19 cellular contexts compared by ENCODE assay signal in genomic region chr6:28633445-28634215, GRCh38.
DNase-seq lines count a peak whose midpoint lies in the region; ATAC-seq, FAIRE-seq and TF ChIP-seq lines count a peak whose summit lies in the region.
"Had no signal": no experiment of that assay in that cellular context is flagged by ENCODE, and none has a peak within 500 bp of the region (broad histone marks: within the 10 kb centered on the region; RNA-seq: fewer than 3 reads in every experiment).

No MANE protein-coding gene starts in this region.

- H2BK15ac ChIP-seq in H1 (ENCODE audit: low read length): no peak overlapping the region
- H2BK15ac ChIP-seq in mesenchymal stem cell (ENCODE audit: low read depth, poor library complexity, severe bottlenecking): no peak overlapping the region

- DNase-seq in H1 (ENCODE audit: low read depth in 1 of 2, low spot score in 2 of 2): no peak
- DNase-seq in mesenchymal stem cell: no peak
- no peak for DNase-seq in activated CD4-positive, alpha-beta T cell treated with anti-CD3 and anti-CD28 coated beads for 36 hours
- DNase-seq in activated T-helper 2 cell treated with anti-CD3 and anti-CD28 coated beads, Interferon-gamma antibody, Interleukin-2, Interleukin-4, amounts not matched to agents 10 μg/mL and 5 μg/mL and 100 μg/mL, durations not matched to agents 14 hours and 24 hours and 36 hours (ENCODE audit: low spot score): no peak
- no peak for DNase-seq in NCI-H748 treated with DMSO at 0.1 percent for 48 hours (lab: John Stamatoyannopoulos, UW)
- no peak for DNase-seq in SHP77 (lab: John Stamatoyannopoulos, UW)
- DNase-seq: activated CD4-positive, CD25-positive, alpha-beta regulatory T cell treated with anti-CD3 and anti-CD28 coated beads, Interleukin-2, amount 50 U/mL, for 72 hours; activated naive CD8-positive, alpha-beta T cell treated with anti-CD3 and anti-CD28 coated beads, Interleukin-2, amount 50 U/mL, for 24 hours; SJCRH30; T-helper 17 cell had no signal

- no peak for ATAC-seq in activated CD4-positive, alpha-beta T cell treated with anti-CD3 and anti-CD28 coated beads for 36 hours
- ATAC-seq: activated naive CD8-positive, alpha-beta T cell treated with anti-CD3 and anti-CD28 coated beads, Interleukin-2, amount 50 U/mL, for 24 hours; activated T-helper 17 cell treated with anti-CD3 and anti-CD28 coated beads, Interleukin-2, amount 50 U/mL, for 72 hours; stimulated activated effector memory CD8-positive, alpha-beta T cell treated with anti-CD3 and anti-CD28 coated beads, Interleukin-12 subunit alpha, Interleukin-12 subunit beta, amount 100 ng/mL, for 72 hours; T-helper 17 cell had no signal

- POLR2A ChIA-PET in H1 (lab: Charles Lee; ENCODE audit: partially characterized antibody): interaction anchor here (0.6 to 1.2 kb wide), 3 partner anchors 10 to 27 kb away, joined by 3 to 6 read pairs (median 3); no protein-coding TSS in a partner anchor
- POLR2A ChIA-PET in activated CD4-positive, alpha-beta T cell treated with anti-CD3 and anti-CD28 coated beads for 36 hours (lab: Charles Lee): no interaction called here

- H3K4ac ChIP-seq in H1 (replicated peaks; ENCODE audit: insufficient read length, low read depth, low read length) (no peak overlapping the region), mesenchymal stem cell (ENCODE audit: low read depth in 1 of 2, low read length in 2 of 2) (no peak overlapping the region)

- H3K9me3 Mint-ChIP-seq in activated CD4-positive, alpha-beta T cell treated with anti-CD3 and anti-CD28 coated beads for 36 hours (ENCODE audit: low read depth): no peaks in the 10 kb centered on the region
- peaks cover 4% of the 10 kb centered on the region for H3K9me3 Mint-ChIP-seq in activated T-helper 2 cell treated with anti-CD3 and anti-CD28 coated beads, Interferon-gamma antibody, Interleukin-2, Interleukin-4, amounts not matched to agents 10 μg/mL and 5 μg/mL and 100 μg/mL, durations not matched to agents 14 hours and 24 hours and 36 hours
- H3K9me3 Mint-ChIP-seq: stimulated activated effector memory CD8-positive, alpha-beta T cell treated with anti-CD3 and anti-CD28 coated beads, Interleukin-12 subunit alpha, Interleukin-12 subunit beta, amount 100 ng/mL, for 72 hours had no signal

- no peak overlapping the region for H4K5ac ChIP-seq in H1 (ENCODE audit: insufficient read length, low read depth, low read length)

- TF ChIP-seq RAD21 in H1 (IDR thresholded peaks at IDR 0.05 in 1 of 2, conservative IDR thresholded peaks at IDR 0.05 in 1 of 2; ENCODE audit: low read depth in 2 of 2, low read length in 2 of 2): no peak

- H3K4me1 Mint-ChIP-seq in activated CD4-positive, alpha-beta T cell treated with anti-CD3 and anti-CD28 coated beads for 36 hours: peaks cover 14% of the 10 kb centered on the region
- H3K4me1 Mint-ChIP-seq in activated T-helper 2 cell treated with anti-CD3 and anti-CD28 coated beads, Interferon-gamma antibody, Interleukin-2, Interleukin-4, amounts not matched to agents 10 μg/mL and 5 μg/mL and 100 μg/mL, durations not matched to agents 14 hours and 24 hours and 36 hours (ENCODE audit: low read depth): peaks cover 12% of the 10 kb centered on the region
- H3K4me1 Mint-ChIP-seq: T-helper 17 cell had no signal

- no peak overlapping the region for H3K56ac ChIP-seq in H1 (replicated peaks; ENCODE audit: insufficient read length, low read depth, low read length)

- 44% methylated on average over 28 of the region's 28 CpGs; no CpG with 5 or more reads in 1 of the 2 experiments for WGBS in H1 (ENCODE audit: extremely low coverage in 1 of 2, insufficient coverage in 1 of 2, insufficient read length in 1 of 2, insufficient replicate concordance in 2 of 2, low coverage in 1 of 2, low lambda C conversion rate in 2 of 2, missing lambda C conversion rate in 1 of 2), 2 experiments
- 53% methylated on average over 24 of the region's 28 CpGs for WGBS in mesenchymal stem cell

- H2BK5ac ChIP-seq in H1 (ENCODE audit: low read depth, low read length): no peak overlapping the region
- H2BK5ac ChIP-seq in mesenchymal stem cell (ENCODE audit: low read depth, low read length, poor library complexity, severe bottlenecking): no peak overlapping the region

- peak overlapping the region; percentile 84 for H3K27ac ChIP-seq in 22Rv1
- no peak overlapping the region for H3K27ac ChIP-seq in HUES6 (ENCODE audit: low read depth, low read length)
- no peak overlapping the region for H3K27ac ChIP-seq in H1 (ENCODE audit: low read depth, low read length)
- H3K27ac ChIP-seq in mesenchymal stem cell (ENCODE audit: low read length, poor library complexity, severe bottlenecking): no peak overlapping the region
- H3K27ac ChIP-seq: breast epithelium, KMS-11, SJCRH30, thoracic aorta had no signal

- H2AK5ac ChIP-seq in H1 (ENCODE audit: low read depth, low read length) (no peak overlapping the region), mesenchymal stem cell (ENCODE audit: low read length, severe bottlenecking) (no peak overlapping the region)

- TF ChIP-seq POLR2A in H1 (IDR thresholded peaks at IDR 0.05; ENCODE audit: control extremely low read depth in 1 of 2, low read depth in 2 of 2, low read length in 2 of 2): no peak; a peak in 1 of 3 replicates

- peaks cover 63% of the 10 kb centered on the region for H3K27me3 Mint-ChIP-seq in activated CD4-positive, alpha-beta T cell treated with anti-CD3 and anti-CD28 coated beads for 36 hours
- peaks cover 55% of the 10 kb centered on the region for H3K27me3 Mint-ChIP-seq in activated T-helper 2 cell treated with anti-CD3 and anti-CD28 coated beads, Interferon-gamma antibody, Interleukin-2, Interleukin-4, amounts not matched to agents 10 μg/mL and 5 μg/mL and 100 μg/mL, durations not matched to agents 14 hours and 24 hours and 36 hours (ENCODE audit: low read depth)

- no peak overlapping the region for H3K14ac ChIP-seq in H1 (ENCODE audit: insufficient read length)
- H3K14ac ChIP-seq in mesenchymal stem cell (ENCODE audit: low read length in 2 of 2): peak overlapping the region in 1 of 2 experiments; percentile 23

- H3K9me3 ChIP-seq in HUES6 (ENCODE audit: control insufficient read depth, insufficient read depth, low read depth, low read length) (no peaks in the 10 kb centered on the region), H1 (ENCODE audit: insufficient read depth in 2 of 2, low read depth in 1 of 2, low read length in 1 of 2) (no peaks in the 10 kb centered on the region), mesenchymal stem cell (ENCODE audit: control insufficient read depth, low read length) (no peaks in the 10 kb centered on the region)
- H3K9me3 ChIP-seq: breast epithelium, SJCRH30, thoracic aorta had no signal

- H3K79me2 ChIP-seq in H1 (ENCODE audit: control insufficient read depth in 1 of 2, insufficient read depth in 2 of 2, low read length in 2 of 2): no peaks in the 10 kb centered on the region

- TF ChIP-seq EP300 in H1 (IDR thresholded peaks at IDR 0.05; ENCODE audit: borderline replicate concordance in 1 of 2, low read depth in 2 of 2, low read length in 2 of 2): no peak

- TF ChIP-seq CTCF in 22Rv1 (IDR thresholded peaks at IDR 0.05) (no peak), H1 (IDR thresholded peaks at IDR 0.05; ENCODE audit: control extremely low read depth in 1 of 3, insufficient read depth in 1 of 3, low read depth in 1 of 3, low read length in 3 of 3) (no peak)

- H3K9ac ChIP-seq in HUES6 (ENCODE audit: low read length): peak overlapping the region; percentile 26
- H3K9ac ChIP-seq in H1 (replicated peaks in 1 of 4; ENCODE audit: extremely low read depth in 1 of 4, low read depth in 3 of 4, low read length in 3 of 4): peak overlapping the region in 2 of 4 experiments; percentile 25 to 40; a peak in 3 of 7 replicates
- no peak overlapping the region for H3K9ac ChIP-seq in mesenchymal stem cell (ENCODE audit: low read length)
- H3K9ac ChIP-seq: KMS-11 had no signal

- H2BK120ac ChIP-seq in H1 (replicated peaks; ENCODE audit: low read depth, low read length): no peak overlapping the region
- no peak overlapping the region for H2BK120ac ChIP-seq in mesenchymal stem cell (ENCODE audit: low read depth, low read length)

- intact Hi-C loops in activated CD4-positive, alpha-beta T cell treated with anti-CD3 and anti-CD28 coated beads for 36 hours (cut with DNase I, micrococcal nuclease): loop anchor here in 1 of 2 experiments (10.0 kb wide), 1 partner anchor 141 kb away; no protein-coding TSS in a partner anchor
- intact Hi-C loops in activated T-helper 2 cell treated with anti-CD3 and anti-CD28 coated beads, Interferon-gamma antibody, Interleukin-2, Interleukin-4, amounts not matched to agents 10 μg/mL and 5 μg/mL and 100 μg/mL, durations not matched to agents 14 hours and 24 hours and 36 hours (cut with micrococcal nuclease): no loop called here

- FAIRE-seq in H1 (lab: Jason Lieb, UNC): peak; percentile 75
- FAIRE-seq: islet of Langerhans had no signal

- peaks cover 10% of the 10 kb centered on the region for H3K23me2 ChIP-seq in H1 (ENCODE audit: low read depth, low read length)

- no peak overlapping the region for H2BK20ac ChIP-seq in H1 (ENCODE audit: low read length)

- H3K79me1 ChIP-seq in H1 (ENCODE audit: low read depth, low read length) (no peaks in the 10 kb centered on the region), mesenchymal stem cell (replicated peaks; ENCODE audit: low read length, poor library complexity, severe bottlenecking) (no peaks in the 10 kb centered on the region)

- H3K4me3 ChIP-seq in HUES6 (ENCODE audit: low read depth, low read length) (peak overlapping the region; percentile 77), H1 (ENCODE audit: extremely low read depth in 1 of 4, insufficient read depth in 2 of 4, low read depth in 3 of 4, low read length in 4 of 4) (peak overlapping the region; percentile 16 to 90 (median 76); a peak in 5 of 8 replicates), mesenchymal stem cell (ENCODE audit: insufficient read depth in 1 of 2, low read depth in 1 of 2, low read length in 2 of 2) (no peak overlapping the region)
- H3K4me3 ChIP-seq: SJCRH30 had no signal

- H4K20me1 ChIP-seq in H1 (replicated peaks in 1 of 2; ENCODE audit: control insufficient read depth in 1 of 2, insufficient read depth in 2 of 2, low read length in 2 of 2): no peaks in the 10 kb centered on the region

- H4K91ac ChIP-seq in H1 (replicated peaks; ENCODE audit: insufficient read length, low read length) (no peak overlapping the region), mesenchymal stem cell (ENCODE audit: low read length) (no peak overlapping the region)

- H3K27me3 ChIP-seq in HUES6 (ENCODE audit: control insufficient read depth, insufficient read depth, low read length): peaks cover 39% of the 10 kb centered on the region
- peaks cover 2 to 40% (median 21%) of the 10 kb centered on the region in 4 experiments for H3K27me3 ChIP-seq in H1 (replicated peaks in 1 of 4; ENCODE audit: control insufficient read depth in 3 of 4, extremely low read depth in 1 of 4, insufficient read depth in 3 of 4, low read length in 3 of 4)
- peaks cover 10 to 49% of the 10 kb centered on the region in 2 experiments for H3K27me3 ChIP-seq in mesenchymal stem cell (ENCODE audit: control insufficient read depth in 1 of 2, insufficient read depth in 1 of 2, low read length in 2 of 2)
- H3K27me3 ChIP-seq: SJCRH30 had no signal

- H4K8ac ChIP-seq in H1 (ENCODE audit: extremely low read depth, insufficient read depth, low read length): peak overlapping the region; percentile 57; the same call in 1 of the 2 replicates
- H4K8ac ChIP-seq in mesenchymal stem cell (ENCODE audit: low read length): no peak overlapping the region

- no peak overlapping the region for H3K18ac ChIP-seq in H1 (ENCODE audit: extremely low read depth, low read length)
- no peak overlapping the region for H3K18ac ChIP-seq in mesenchymal stem cell (ENCODE audit: low read depth in 1 of 2, low read length in 2 of 2)

- CTCF ChIA-PET in H1 (lab: Charles Lee; ENCODE audit: partially characterized antibody): interaction anchor here (2.4 kb wide), 1 partner anchor 32 kb away, joined by 8 read pairs; no protein-coding TSS in a partner anchor
- CTCF ChIA-PET in activated CD4-positive, alpha-beta T cell treated with anti-CD3 and anti-CD28 coated beads for 36 hours (lab: Charles Lee): no interaction called here

- H3K36me3 Mint-ChIP-seq in activated CD4-positive, alpha-beta T cell treated with anti-CD3 and anti-CD28 coated beads for 36 hours (ENCODE audit: low read depth): no peaks in the 10 kb centered on the region
- peaks cover 2% of the 10 kb centered on the region for H3K36me3 Mint-ChIP-seq in activated T-helper 2 cell treated with anti-CD3 and anti-CD28 coated beads, Interferon-gamma antibody, Interleukin-2, Interleukin-4, amounts not matched to agents 10 μg/mL and 5 μg/mL and 100 μg/mL, durations not matched to agents 14 hours and 24 hours and 36 hours (ENCODE audit: low read depth)
- H3K36me3 Mint-ChIP-seq: stimulated activated effector memory CD8-positive, alpha-beta T cell treated with anti-CD3 and anti-CD28 coated beads, Interleukin-12 subunit alpha, Interleukin-12 subunit beta, amount 100 ng/mL, for 72 hours had no signal

- no peak overlapping the region for H3K27ac Mint-ChIP-seq in activated CD4-positive, alpha-beta T cell treated with anti-CD3 and anti-CD28 coated beads for 36 hours
- H3K27ac Mint-ChIP-seq in activated T-helper 2 cell treated with anti-CD3 and anti-CD28 coated beads, Interferon-gamma antibody, Interleukin-2, Interleukin-4, amounts not matched to agents 10 μg/mL and 5 μg/mL and 100 μg/mL, durations not matched to agents 14 hours and 24 hours and 36 hours: no peak overlapping the region
- H3K27ac Mint-ChIP-seq: activated naive CD8-positive, alpha-beta T cell treated with anti-CD3 and anti-CD28 coated beads, Interleukin-2, amount 50 U/mL, for 24 hours; activated T-helper 17 cell treated with anti-CD3 and anti-CD28 coated beads, Interleukin-2, amount 50 U/mL, for 72 hours; dendritic cell treated with granulocyte-macrophage colony-stimulating factor and Interleukin-4, amounts not matched to agents 40 ng/mL and 50 ng/mL, for 4 days; stimulated activated effector memory CD8-positive, alpha-beta T cell treated with anti-CD3 and anti-CD28 coated beads, Interleukin-12 subunit alpha, Interleukin-12 subunit beta, amount 100 ng/mL, for 72 hours; T-helper 17 cell had no signal

- H3K4me3 Mint-ChIP-seq in activated CD4-positive, alpha-beta T cell treated with anti-CD3 and anti-CD28 coated beads for 36 hours: no peak overlapping the region
- H3K4me3 Mint-ChIP-seq in activated T-helper 2 cell treated with anti-CD3 and anti-CD28 coated beads, Interferon-gamma antibody, Interleukin-2, Interleukin-4, amounts not matched to agents 10 μg/mL and 5 μg/mL and 100 μg/mL, durations not matched to agents 14 hours and 24 hours and 36 hours (ENCODE audit: low read depth): no peak overlapping the region
- H3K4me3 Mint-ChIP-seq: activated T-helper 17 cell treated with anti-CD3 and anti-CD28 coated beads, Interleukin-2, amount 50 U/mL, for 72 hours; dendritic cell treated with granulocyte-macrophage colony-stimulating factor and Interleukin-4, amounts not matched to agents 40 ng/mL and 50 ng/mL, for 4 days; stimulated activated effector memory CD8-positive, alpha-beta T cell treated with anti-CD3 and anti-CD28 coated beads, Interleukin-12 subunit alpha, Interleukin-12 subunit beta, amount 100 ng/mL, for 72 hours; T-helper 17 cell had no signal

- H2BK12ac ChIP-seq in H1 (ENCODE audit: low read depth, low read length): no peak overlapping the region
- H2BK12ac ChIP-seq in mesenchymal stem cell (ENCODE audit: low read length in 2 of 2): no peak overlapping the region

- H2AFZ ChIP-seq in H1 (ENCODE audit: low read length) (peak overlapping the region; percentile 19; the same call in 1 of the 2 replicates), mesenchymal stem cell (ENCODE audit: low read depth, low read length) (peak overlapping the region; percentile 23)

- H3K4me1 ChIP-seq in HUES6 (ENCODE audit: control insufficient read depth, insufficient read depth, low read length): no peaks in the 10 kb centered on the region
- H3K4me1 ChIP-seq in H1 (replicated peaks in 1 of 4; ENCODE audit: control insufficient read depth in 3 of 4, insufficient read depth in 4 of 4, low read length in 3 of 4): peaks cover 0 to 4% (median 0%) of the 10 kb centered on the region in 4 experiments; a peak in 3 of 7 replicates
- H3K4me1 ChIP-seq in mesenchymal stem cell (ENCODE audit: control insufficient read depth, insufficient read depth, low read depth, low read length): peaks cover 16% of the 10 kb centered on the region
- H3K4me1 ChIP-seq: breast epithelium, SJCRH30 had no signal

- H3K23ac ChIP-seq in H1 (ENCODE audit: insufficient read length) (no peak overlapping the region), mesenchymal stem cell (ENCODE audit: low read length in 2 of 2) (no peak overlapping the region)

- H3K4me2 ChIP-seq in H1 (ENCODE audit: insufficient read depth in 1 of 2, low read depth in 2 of 2, low read length in 2 of 2): peak overlapping the region; percentile 86 to 88
- H3K4me2 ChIP-seq in mesenchymal stem cell (ENCODE audit: low read length, poor library complexity, severe bottlenecking): no peak overlapping the region
- H3K4me2 ChIP-seq: KMS-11 had no signal

- H3K36me3 ChIP-seq in HUES6 (ENCODE audit: control insufficient read depth, insufficient read depth, low read length) (no peaks in the 10 kb centered on the region), H1 (ENCODE audit: control insufficient read depth in 2 of 4, insufficient read depth in 4 of 4, low read length in 3 of 4) (no peaks in the 10 kb centered on the region), mesenchymal stem cell (ENCODE audit: control insufficient read depth in 1 of 2, insufficient read depth in 2 of 2, low read depth in 1 of 2, low read length in 2 of 2) (no peaks in the 10 kb centered on the region)
- H3K36me3 ChIP-seq: breast epithelium, SJCRH30, thoracic aorta had no signal

Comparison
In these comparisons a context has a peak if more than half of its experiments do, and no peak if none do; other contexts are left out.
1. H3K4me3 ChIP-seq: peak in HUES6 (single experiment) and H1 (4 of 4); none in mesenchymal stem cell (0 of 2).